ENCODE assay signal across 8 cellular contexts in genomic region chr6:152301806-152302568, GRCh38.
DNase-seq lines count a peak whose midpoint lies in the region; ATAC-seq and TF ChIP-seq lines count a peak whose summit lies in the region.

No MANE protein-coding gene starts in this region.

- H3K27me3 ChIP-seq in KMS-11 (ENCODE audit: insufficient read depth, low read depth) (no peaks in the 10 kb centered on the region), SJSA1 (replicated peaks) (no peaks in the 10 kb centered on the region), suprapubic skin (no peaks in the 10 kb centered on the region)

- H3K9ac ChIP-seq in KMS-11 = peak overlapping the region; percentile 61; the same call in 1 of the 2 replicates

- H3K27ac ChIP-seq in KMS-11 (peak overlapping the region; percentile 72), SJSA1 (peak overlapping the region; percentile 35), suprapubic skin (peak overlapping the region; percentile 76)

- peak; percentile 87 for DNase-seq in Daoy (ENCODE audit: low read depth)
- peak; percentile 84 to 89 for DNase-seq in SJSA1 (ENCODE audit: low read depth in 1 of 2, low spot score in 2 of 2)
- DNase-seq in activated naive CD4-positive, alpha-beta T cell treated with anti-CD3 and anti-CD28 coated beads, Interleukin-2, amount 10 ng/mL, durations not matched to agents 7 days and 5 days = peak; percentile 92
- DNase-seq in glomerular endothelial cell (ENCODE audit: extremely low read depth, low read depth, low spot score) = peak; percentile 58
- peak; percentile 50 to 93 (median 83) for DNase-seq in nucleus accumbens (lab: John Stamatoyannopoulos, UW)
- DNase-seq in suprapubic skin (ENCODE audit: low spot score in 2 of 2) = peak; percentile 90 to 91

- H3K4me1 ChIP-seq in KMS-11 (ENCODE audit: low read depth, poor library complexity, severe bottlenecking) (peaks cover 49% of the 10 kb centered on the region), SJSA1 (replicated peaks) (peaks cover 5% of the 10 kb centered on the region), suprapubic skin (peaks cover 14% of the 10 kb centered on the region)

- TF ChIP-seq CTCF in KMS-11 (conservative IDR thresholded peaks at IDR 0.05; ENCODE audit: low read depth, low read length) (peak; percentile 72), suprapubic skin (IDR thresholded peaks at IDR 0.05) (peak; percentile 33 to 65)

- no peaks in the 10 kb centered on the region for H4K20me1 ChIP-seq in KMS-11 (ENCODE audit: insufficient read depth)

- H3K4me1 Mint-ChIP-seq in activated naive CD4-positive, alpha-beta T cell treated with anti-CD3 and anti-CD28 coated beads, Interleukin-2, amount 10 ng/mL, durations not matched to agents 7 days and 5 days = peaks cover 29% of the 10 kb centered on the region

- H3K4me3 Mint-ChIP-seq in activated naive CD4-positive, alpha-beta T cell treated with anti-CD3 and anti-CD28 coated beads, Interleukin-2, amount 10 ng/mL, durations not matched to agents 7 days and 5 days = peak overlapping the region; percentile 100

- ATAC-seq in GM21786 (IDR thresholded peaks at IDR 0.05; ENCODE audit: unreplicated experiment) = peak; percentile 84

- no peaks in the 10 kb centered on the region for H3K79me2 ChIP-seq in KMS-11 (ENCODE audit: insufficient read depth, low read depth)

- peak overlapping the region; percentile 92 for H3K4me2 ChIP-seq in KMS-11

- no peak for TF ChIP-seq EP300 in suprapubic skin (IDR thresholded peaks at IDR 0.05)

- under 1% methylated on average over 34 of the region's 42 CpGs for WGBS in suprapubic skin

- H3K9me3 ChIP-seq in SJSA1 (replicated peaks) = no peaks in the 10 kb centered on the region
- H3K9me3 ChIP-seq in suprapubic skin = no peaks in the 10 kb centered on the region

- H3K36me3 ChIP-seq in KMS-11 (ENCODE audit: insufficient read depth) (no peaks in the 10 kb centered on the region), SJSA1 (no peaks in the 10 kb centered on the region; the same call in 1 of the 2 replicates), suprapubic skin (peaks cover 12% of the 10 kb centered on the region)

- peak overlapping the region; percentile 99 for H3K27ac Mint-ChIP-seq in activated naive CD4-positive, alpha-beta T cell treated with anti-CD3 and anti-CD28 coated beads, Interleukin-2, amount 10 ng/mL, durations not matched to agents 7 days and 5 days

- H3K4me3 ChIP-seq in KMS-11 (IDR thresholded peaks at IDR 0.05; ENCODE audit: insufficient read depth, low read depth, low read length) (no peak overlapping the region), SJSA1 (peak overlapping the region; percentile 53), suprapubic skin (peak overlapping the region; percentile 63)

- no peaks in the 10 kb centered on the region for H3K9me3 Mint-ChIP-seq in activated naive CD4-positive, alpha-beta T cell treated with anti-CD3 and anti-CD28 coated beads, Interleukin-2, amount 10 ng/mL, durations not matched to agents 7 days and 5 days

- H3K36me3 Mint-ChIP-seq in activated naive CD4-positive, alpha-beta T cell treated with anti-CD3 and anti-CD28 coated beads, Interleukin-2, amount 10 ng/mL, durations not matched to agents 7 days and 5 days = peaks cover 2% of the 10 kb centered on the region

- H2AFZ ChIP-seq in KMS-11 (ENCODE audit: low read depth) = peak overlapping the region; percentile 81

- CTCF ChIA-PET in activated naive CD4-positive, alpha-beta T cell treated with anti-CD3 and anti-CD28 coated beads, Interleukin-2, amount 10 ng/mL, durations not matched to agents 7 days and 5 days (lab: Charles Lee) = interaction anchor here (1.1 to 2.6 kb wide), 9 partner anchors 9 to 536 kb away, joined by 3 to 22 read pairs (median 5); no protein-coding TSS in a partner anchor

- no peaks in the 10 kb centered on the region for H3K27me3 Mint-ChIP-seq in activated naive CD4-positive, alpha-beta T cell treated with anti-CD3 and anti-CD28 coated beads, Interleukin-2, amount 10 ng/mL, durations not matched to agents 7 days and 5 days

- peak in 1 of 2 donors; percentile 13 for TF ChIP-seq POLR2A in suprapubic skin (IDR thresholded peaks at IDR 0.05)
